8 cellular contexts compared by ENCODE assay signal in genomic region chr11:66744485-66745355, GRCh38. TPM values are rescaled to one million over a fixed set of nuclear protein-coding genes. Genes with fewer than 3 reads are reported as not detected.
A peak's percentile ranks its signal among the peaks of the same experiment; 100 is the strongest.
DNase-seq lines count a peak whose midpoint lies in the region; ATAC-seq and TF ChIP-seq lines count a peak whose summit lies in the region.

No MANE protein-coding gene starts in this region.

- H3K27me3 Mint-ChIP-seq in chondrocyte (ENCODE audit: low read depth): no peaks in the 10 kb centered on the region

- peaks cover 32% of the 10 kb centered on the region for H3K4me1 Mint-ChIP-seq in chondrocyte (ENCODE audit: low read depth)

- H3K27ac Mint-ChIP-seq in chondrocyte (ENCODE audit: unreplicated experiment): peak overlapping the region; percentile 73

- DNase-seq in AG08395 (ENCODE audit: low spot score) (peak; percentile 98), NCI-H446 treated with DMSO at 0.1 percent for 48 hours (lab: John Stamatoyannopoulos, UW) (peak; percentile 69), chondrocyte (ENCODE audit: low spot score) (peak; percentile 91), kidney tubule cell (ENCODE audit: low spot score) (peak; percentile 93)
- peak; percentile 78 to 80 for DNase-seq in activated CD4-positive, alpha-beta T cell treated with anti-CD3 and anti-CD28 coated beads for 24 hours (ENCODE audit: low read depth in 2 of 2)
- DNase-seq in stimulated activated CD4-positive, alpha-beta T cell treated with anti-CD3 and anti-CD28 coated beads, Interleukin-1b, Interleukin-23, amount 100 ng/mL, for 24 hours (ENCODE audit: low read depth in 4 of 4, low spot score in 1 of 4): peak; percentile 65 to 81 (median 80)

- H3K36me3 Mint-ChIP-seq in chondrocyte (ENCODE audit: low read depth): no peaks in the 10 kb centered on the region

- ATAC-seq in GM19023 (IDR thresholded peaks at IDR 0.05; ENCODE audit: unreplicated experiment) (peak; percentile 82), HG03280 (IDR thresholded peaks at IDR 0.05; ENCODE audit: unreplicated experiment) (peak; percentile 77)

- peak overlapping the region; percentile 95 for H3K4me3 Mint-ChIP-seq in chondrocyte (ENCODE audit: unreplicated experiment)

- TF ChIP-seq CTCF in chondrocyte (IDR thresholded peaks at IDR 0.05): peak; percentile 16

- H3K9me3 Mint-ChIP-seq in chondrocyte (ENCODE audit: low read depth): no peaks in the 10 kb centered on the region

RNA-seq across cellular contexts. Expression of gene SPTBN2, which starts 15.7 kb away (rescaled TPM):
- 13.2 to 18.6 TPM (median 15.7 TPM) in 3 replicates for total RNA-seq in chondrocyte

Comparison
In these comparisons a context has a peak if more than half of its experiments do, and no peak if none do; other contexts are left out.
1. Peak in every context shown above with its lines: DNase-seq and ATAC-seq.